Comparison of ENCODE assay signal across 8 cellular contexts in the genomic region with DNA sequence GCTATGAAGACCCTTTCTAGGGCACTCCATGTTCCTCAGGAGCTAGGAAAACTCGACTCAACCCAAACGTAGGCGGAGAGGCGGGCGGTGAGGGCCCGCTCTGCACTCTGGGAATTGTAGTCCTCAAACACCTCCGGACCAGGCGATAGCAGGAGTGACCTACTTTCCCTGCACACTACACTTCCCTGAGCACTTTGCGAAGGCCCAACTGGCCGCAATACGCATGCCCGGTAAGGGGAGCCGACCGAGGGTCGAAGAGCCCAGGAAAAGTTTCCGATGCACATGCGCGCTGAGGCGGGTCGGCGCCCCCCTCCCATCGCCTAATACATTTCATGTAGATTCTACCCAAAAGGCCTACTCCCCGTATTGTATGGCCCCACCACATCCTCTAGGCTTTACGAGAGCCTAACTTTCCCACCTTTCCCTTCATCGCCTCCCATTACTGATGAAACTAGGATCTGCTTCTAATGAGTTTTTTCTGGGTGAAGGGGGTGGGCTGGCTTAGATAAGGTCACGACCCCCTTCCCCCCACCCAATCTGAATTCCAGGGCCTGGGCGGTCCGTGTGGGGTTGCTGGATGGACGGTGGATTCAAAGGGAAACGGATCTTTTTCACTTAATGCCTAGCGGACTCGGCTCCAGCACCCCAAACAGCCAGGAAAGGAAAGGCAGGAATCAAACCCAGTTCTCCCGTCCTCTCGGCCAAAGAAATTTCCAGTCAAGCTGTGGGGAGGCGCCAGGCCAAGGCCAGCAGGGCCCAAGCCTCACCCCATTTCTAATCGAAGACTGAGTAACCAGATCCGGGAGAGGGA. TPM values are rescaled to one million over a fixed set of nuclear protein-coding genes. Genes with fewer than 3 reads are reported as not detected.
DNase-seq lines count a peak whose midpoint lies in the region; ATAC-seq, FAIRE-seq and TF ChIP-seq lines count a peak whose summit lies in the region.

No MANE protein-coding gene starts in this region.

- H3K4me3 ChIP-seq in K562, result peak overlapping the region; percentile 92

- TF ChIP-seq POLR2A in GM18505 (IDR thresholded peaks at IDR 0.05; ENCODE audit: borderline replicate concordance, extremely low read depth, insufficient read depth, insufficient read length), result no peak
- no peak for TF ChIP-seq POLR2A in K562 (conservative IDR thresholded peaks at IDR 0.05)

- intact Hi-C loops in K562 (cut with micrococcal nuclease), result no loop called here

- POLR2A ChIA-PET in K562 (lab: Yijun Ruan, JAX), result interaction anchor here (0.6 to 3.0 kb wide), 9 partner anchors 10 to 67 kb away, joined by 3 to 36 read pairs (median 4); a partner anchor contains a TSS

- BruUV-seq in K562 (replicated peaks; lab: Mats Ljungman, UMichigan), result TSS peak; percentile 48

- TF ChIP-seq EP300 in K562 (IDR thresholded peaks at IDR 0.05; ENCODE audit: low read length), result no peak

- peak overlapping the region; percentile 89 to 96 for H3K9ac ChIP-seq in K562 (ENCODE audit: insufficient read depth in 1 of 2, low read depth in 2 of 2, low read length in 2 of 2)

- H3K27me3 ChIP-seq in K562 (ENCODE audit: control insufficient read depth in 2 of 2, insufficient read depth in 2 of 2, low read length in 2 of 2), result no peaks in the 10 kb centered on the region

- no peak for TF ChIP-seq RAD21 in K562 (CRISPR knock-in tag; conservative IDR thresholded peaks at IDR 0.05 in 1 of 2, IDR thresholded peaks at IDR 0.05 in 1 of 2)

- H4K20me1 ChIP-seq in K562 (replicated peaks; ENCODE audit: control insufficient read depth, insufficient read depth, low read length), result peaks cover 6% of the 10 kb centered on the region

- H2AFZ ChIP-seq in K562 (ENCODE audit: low read depth, low read length), result peak overlapping the region; percentile 79

- in situ Hi-C loops in K562 (cut with MboI), result no loop called here

- FAIRE-seq in TTC549 (lab: Jason Lieb, UNC) (peak; percentile 89), K562 (lab: Jason Lieb, UNC) (peak; percentile 84)

- no peaks in the 10 kb centered on the region for H3K9me1 ChIP-seq in K562 (ENCODE audit: control insufficient read depth, insufficient read depth, low read length)

- DNase-seq in NCI-H2081 (lab: John Stamatoyannopoulos, UW) (peak; percentile 90 to 94), K562 (ENCODE audit: extremely low read depth in 1 of 4, low spot score in 3 of 4) (peak; percentile 34 to 95 (median 64)), hypothalamus (lab: John Stamatoyannopoulos, UW) (peak; percentile 24 to 93 (median 81)), retina (peak; percentile 95), NCI-H345 treated with DMSO at 0.1 percent for 48 hours (lab: John Stamatoyannopoulos, UW; ENCODE audit: unreplicated experiment) (no peak)

- H3K27ac ChIP-seq in K562 (ENCODE audit: extremely low read depth, low read depth, low read length), result peak overlapping the region; percentile 94

- peak overlapping the region; percentile 94 for H3K4me2 ChIP-seq in K562 (ENCODE audit: insufficient read depth, low read length)

- peak; percentile 40 for ATAC-seq in GM18505 (IDR thresholded peaks at IDR 0.05; ENCODE audit: unreplicated experiment)
- peak; percentile 35 for ATAC-seq in HG02970 (IDR thresholded peaks at IDR 0.05; ENCODE audit: low FRiP score, unreplicated experiment)
- peak; percentile 78 for ATAC-seq in K562

- 1% methylated on average over 28 of the region's 37 CpGs for WGBS in K562 (ENCODE audit: insufficient coverage, low coverage, missing lambda C conversion rate)

- TF ChIP-seq CTCF in K562 (IDR thresholded peaks at IDR 0.05 in 2 of 3, conservative IDR thresholded peaks at IDR 0.05 in 1 of 3; ENCODE audit: insufficient read depth in 2 of 3, low read depth in 1 of 3, low read length in 3 of 3), result no peak

- CTCF ChIA-PET in K562 (lab: Yijun Ruan, JAX; ENCODE audit: low intra/inter-chr PET ratio), result no interaction called here

- no peaks in the 10 kb centered on the region for H3K9me3 ChIP-seq in K562 (replicated peaks; ENCODE audit: control insufficient read depth, insufficient read depth, low read depth, low read length)

- peaks cover 25% of the 10 kb centered on the region for H3K36me3 ChIP-seq in K562 (ENCODE audit: control insufficient read depth, insufficient read depth, low read length)

- H3K79me2 ChIP-seq in K562 (ENCODE audit: control insufficient read depth, insufficient read depth, low read length), result peaks cover 73% of the 10 kb centered on the region

- peaks cover 6 to 26% of the 10 kb centered on the region in 2 experiments; a peak in 4 of 5 replicates for H3K4me1 ChIP-seq in K562 (replicated peaks in 1 of 2; ENCODE audit: control insufficient read depth in 2 of 2, insufficient read depth in 2 of 2, low read length in 2 of 2)

TF ChIP-seq in K562, 482 proteins besides CTCF, POLR2A, EP300 and RAD21 (continues in another document):
- TF ChIP-seq, protein P1, sequence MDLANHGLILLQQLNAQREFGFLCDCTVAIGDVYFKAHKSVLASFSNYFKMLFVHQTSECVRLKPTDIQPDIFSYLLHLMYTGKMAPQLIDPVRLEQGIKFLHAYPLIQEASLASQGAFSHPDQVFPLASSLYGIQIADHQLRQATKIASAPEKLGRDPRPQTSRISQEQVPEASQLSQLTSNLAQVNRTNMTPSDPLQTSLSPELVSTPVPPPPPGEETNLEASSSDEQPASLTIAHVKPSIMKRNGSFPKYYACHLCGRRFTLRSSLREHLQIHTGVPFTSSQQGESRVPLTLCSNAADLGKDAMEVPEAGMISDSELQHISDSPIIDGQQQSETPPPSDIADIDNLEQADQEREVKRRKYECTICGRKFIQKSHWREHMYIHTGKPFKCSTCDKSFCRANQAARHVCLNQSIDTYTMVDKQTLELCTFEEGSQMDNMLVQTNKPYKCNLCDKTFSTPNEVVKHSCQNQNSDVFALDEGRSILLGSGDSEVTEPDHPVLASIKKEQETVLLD (IDR thresholded peaks at IDR 0.05), result peak; percentile 60
- no peak for TF ChIP-seq ATF1 (CRISPR knock-in tag; IDR thresholded peaks at IDR 0.05)
- peak; percentile 53 for TF ChIP-seq ATF1 (tag; IDR thresholded peaks at IDR 0.05)
- TF ChIP-seq EGR1 (conservative IDR thresholded peaks at IDR 0.05), result peak; percentile 85

RNA-seq across cellular contexts. Expression of a gene that starts 2.0 kb away (rescaled TPM):
- total RNA-seq in K562 (2011; cell fraction: chromatin; rRNA removed; ENCODE audit: low replicate concordance), result 12.6 and 28.4 TPM in 2 replicates
- 13.4 and 17.7 TPM in 2 replicates for total RNA-seq in K562 (2011; cell fraction: nucleolus; rRNA removed)
- total RNA-seq in K562 (2011; cell fraction: nucleoplasm; rRNA removed), result 17.2 and 21.9 TPM in 2 replicates
- total RNA-seq in K562 (2014; rRNA removed) (10.1 and 14.0 TPM in 2 replicates), K562 (2014; rRNA removed; fragmentation: Illumina TruSeq; extraction: Trizol) (5.8 and 5.9 TPM in 2 replicates), K562 (2015; rRNA removed; fragmentation: Illumina TruSeq; extraction: Trizol) (8.0 and 8.4 TPM in 2 replicates), K562 (2021) (17.4 and 20.5 TPM in 2 replicates)
- polyA plus RNA-seq in K562 (2011; rRNA removed) (3.6 and 6.7 TPM in 2 replicates), K562 (2014; fragmentation: Illumina TruSeq; extraction: Trizol) (11.6 and 11.8 TPM in 2 replicates), K562 (2014; fragmentation: Nextera tagmentation; extraction: Ambion mirVana) (1 to 10 TPM; 3.3 to 6.2 TPM), K562 (2014; rRNA removed) (7.3 and 7.7 TPM in 2 replicates)
- polyA plus RNA-seq in K562 (2011; cell fraction: cytosol; rRNA removed), result 5.7 and 7.7 TPM in 2 replicates
- 6.8 and 9.9 TPM in 2 replicates for polyA plus RNA-seq in K562 (2011; cell fraction: nucleus; rRNA removed)
- polyA plus RNA-seq in K562 (2012), result 7.9 and 9.5 TPM in 2 replicates
- 5.2 and 5.4 TPM in 2 replicates for polyA minus RNA-seq in K562 (2011; rRNA and poly(A)+ RNA removed)
- 8.1 and 9.7 TPM in 2 replicates for polyA minus RNA-seq in K562 (2011; cell fraction: cytosol; rRNA and poly(A)+ RNA removed)
- polyA minus RNA-seq in K562 (2011; cell fraction: nucleus; rRNA and poly(A)+ RNA removed), result 3.3 and 3.6 TPM in 2 replicates

RNA-seq across cellular contexts. Expression of a gene that starts 23.9 kb away (rescaled TPM):
- total RNA-seq in K562 (2011; cell fraction: chromatin; rRNA removed; ENCODE audit: low replicate concordance), result 13.0 and 18.7 TPM in 2 replicates
- 18.2 and 18.6 TPM in 2 replicates for total RNA-seq in K562 (2011; cell fraction: nucleolus; rRNA removed)
- 19.8 and 20.8 TPM in 2 replicates for total RNA-seq in K562 (2011; cell fraction: nucleoplasm; rRNA removed)
- 92.7 and 94.8 TPM in 2 replicates for total RNA-seq in K562 (2014; rRNA removed)
- 112 and 117 TPM in 2 replicates for total RNA-seq in K562 (2014; rRNA removed; fragmentation: Illumina TruSeq; extraction: Trizol)
- 97.7 and 101 TPM in 2 replicates for total RNA-seq in K562 (2015; rRNA removed; fragmentation: Illumina TruSeq; extraction: Trizol)
- total RNA-seq in K562 (2021), result 69.5 and 73.2 TPM in 2 replicates
- 94.3 and 119 TPM in 2 replicates for polyA plus RNA-seq in K562 (2011; rRNA removed)
- 65.2 and 100 TPM in 2 replicates for polyA plus RNA-seq in K562 (2011; cell fraction: cytosol; rRNA removed)
- polyA plus RNA-seq in K562 (2011; cell fraction: nucleus; rRNA removed), result 24.5 and 36.1 TPM in 2 replicates
- 39.8 and 74.3 TPM in 2 replicates for polyA plus RNA-seq in K562 (2012)
- polyA plus RNA-seq in K562 (2014; fragmentation: Illumina TruSeq; extraction: Trizol), result 101 and 109 TPM in 2 replicates
- 10 to 100 TPM; 14.2 to 30.9 TPM for polyA plus RNA-seq in K562 (2014; fragmentation: Nextera tagmentation; extraction: Ambion mirVana)
- polyA plus RNA-seq in K562 (2014; rRNA removed), result 144 and 150 TPM in 2 replicates
- polyA minus RNA-seq in K562 (2011; rRNA and poly(A)+ RNA removed), result 45.3 and 47.4 TPM in 2 replicates
- polyA minus RNA-seq in K562 (2011; cell fraction: cytosol; rRNA and poly(A)+ RNA removed), result 10.5 and 16.9 TPM in 2 replicates
- 6.3 and 9.4 TPM in 2 replicates for polyA minus RNA-seq in K562 (2011; cell fraction: nucleus; rRNA and poly(A)+ RNA removed)

RNA-seq across cellular contexts. Expression of a gene that starts 24.4 kb away (rescaled TPM):
- 66.8 and 134 TPM in 2 replicates for total RNA-seq in K562 (2011; cell fraction: chromatin; rRNA removed; ENCODE audit: low replicate concordance)
- 96.2 and 100 TPM in 2 replicates for total RNA-seq in K562 (2011; cell fraction: nucleolus; rRNA removed)
- total RNA-seq in K562 (2011; cell fraction: nucleoplasm; rRNA removed), result 83.8 and 84.8 TPM in 2 replicates
- total RNA-seq in K562 (2014; rRNA removed), result 84.1 and 116 TPM in 2 replicates
- 34.1 and 42.1 TPM in 2 replicates for total RNA-seq in K562 (2014; rRNA removed; fragmentation: Illumina TruSeq; extraction: Trizol)
- total RNA-seq in K562 (2015; rRNA removed; fragmentation: Illumina TruSeq; extraction: Trizol), result 52.5 and 53.3 TPM in 2 replicates
- total RNA-seq in K562 (2021), result 117 and 119 TPM in 2 replicates
- polyA plus RNA-seq in K562 (2011; rRNA removed), result 17.0 and 41.7 TPM in 2 replicates
- 32.6 and 36.3 TPM in 2 replicates for polyA plus RNA-seq in K562 (2011; cell fraction: cytosol; rRNA removed)
- 119 and 126 TPM in 2 replicates for polyA plus RNA-seq in K562 (2011; cell fraction: nucleus; rRNA removed)
- 86.0 and 125 TPM in 2 replicates for polyA plus RNA-seq in K562 (2012)
- polyA plus RNA-seq in K562 (2014; fragmentation: Illumina TruSeq; extraction: Trizol), result 109 and 111 TPM in 2 replicates
- polyA plus RNA-seq in K562 (2014; fragmentation: Nextera tagmentation; extraction: Ambion mirVana), result 10 to 100 TPM; 16.2 to 28.7 TPM
- 43.2 and 54.6 TPM in 2 replicates for polyA plus RNA-seq in K562 (2014; rRNA removed)
- polyA minus RNA-seq in K562 (2011; rRNA and poly(A)+ RNA removed), result 14.8 and 25.3 TPM in 2 replicates
- 42.2 and 69.6 TPM in 2 replicates for polyA minus RNA-seq in K562 (2011; cell fraction: cytosol; rRNA and poly(A)+ RNA removed)
- 39.7 and 49.1 TPM in 2 replicates for polyA minus RNA-seq in K562 (2011; cell fraction: nucleus; rRNA and poly(A)+ RNA removed)
